Comparison of ENCODE assay signal across 29 cellular contexts in the genomic region with DNA sequence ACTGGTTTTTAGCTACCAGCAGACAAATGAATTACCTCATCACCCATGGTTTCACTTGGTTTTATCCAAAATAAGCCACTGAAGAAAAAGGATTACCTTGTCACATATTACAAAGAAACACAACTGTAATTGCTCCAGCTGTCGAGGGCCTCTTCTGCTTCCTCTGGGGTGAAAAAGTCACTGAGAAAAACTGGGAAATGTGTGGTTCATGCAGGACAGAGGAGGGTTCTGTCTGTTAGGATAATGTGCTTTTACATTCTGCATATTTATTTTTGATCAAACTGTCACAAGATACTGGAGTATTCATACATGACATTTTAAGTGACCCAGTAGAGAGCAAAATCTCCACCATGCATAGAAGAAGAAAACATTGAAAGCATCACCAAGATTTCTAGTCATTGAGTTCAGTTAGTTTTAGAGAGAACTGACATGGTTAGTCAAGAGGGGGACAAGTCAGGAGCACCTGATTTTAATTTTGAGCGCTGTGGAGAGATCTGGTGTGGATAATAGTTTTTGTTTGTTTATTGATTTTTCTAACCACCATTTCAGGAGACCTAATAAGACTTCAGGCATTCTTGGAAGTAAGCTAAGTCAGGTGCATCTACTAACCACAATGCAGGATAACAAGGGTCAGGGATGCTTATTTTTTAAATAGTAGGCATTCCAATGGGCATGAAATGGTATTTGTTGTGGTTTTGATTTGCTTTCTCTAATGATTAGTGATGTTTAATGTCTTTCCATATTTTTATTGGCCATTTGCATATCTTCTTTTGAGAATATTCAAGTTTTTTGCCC.
"Had no signal": no experiment of that assay in that cellular context is flagged by ENCODE, and none has a peak within 500 bp of the region (broad histone marks: within the 10 kb centered on the region; RNA-seq: fewer than 3 reads in every experiment).

No MANE protein-coding gene starts in this region.

- FAIRE-seq: keratinocyte had no signal

- H3K4me1 Mint-ChIP-seq: naive thymus-derived CD4-positive, alpha-beta T cell had no signal

- H3K36me3 Mint-ChIP-seq: activated naive CD8-positive, alpha-beta T cell; brain; naive thymus-derived CD4-positive, alpha-beta T cell had no signal

- H3K4me1 ChIP-seq: adrenal gland, spleen had no signal

- H3K4me2 ChIP-seq: hepatocyte had no signal

- H3K27ac ChIP-seq: adrenal gland, cardiac muscle cell, gastroesophageal sphincter, hepatocyte, spleen, upper lobe of right lung, WERI-Rb-1 had no signal

- ATAC-seq: activated CD4-positive, CD25-positive, alpha-beta regulatory T cell treated with anti-CD3 and anti-CD28 coated beads, Interleukin-2, amount 50 U/mL, for 24 hours; gastroesophageal sphincter; left cardiac atrium; naive thymus-derived CD4-positive, alpha-beta T cell; right cardiac atrium; upper lobe of right lung had no signal

- H3K9me3 ChIP-seq: adrenal gland, gastroesophageal sphincter, spleen, thoracic aorta, upper lobe of right lung had no signal

- H3K4me3 Mint-ChIP-seq: activated naive CD8-positive, alpha-beta T cell; naive thymus-derived CD4-positive, alpha-beta T cell; stimulated activated naive CD8-positive, alpha-beta T cell treated with anti-CD3 and anti-CD28 coated beads, Interleukin-15, Interleukin-2, amounts not matched to agents 100 ng/mL and 50 ng/mL, for 24 hours had no signal

- H2AFZ ChIP-seq: hepatocyte had no signal

- H3K27me3 ChIP-seq: adrenal gland, cardiac muscle cell, dorsolateral prefrontal cortex, gastroesophageal sphincter, hepatocyte, spleen, upper lobe of right lung had no signal

- DNase-seq: activated CD4-positive, alpha-beta T cell treated with anti-CD3 and anti-CD28 coated beads for 48 hours; activated CD4-positive, alpha-beta T cell treated with anti-CD3 and anti-CD28 coated beads, Interleukin-2, amount 50 U/mL, for 48 hours; activated CD8-positive, alpha-beta memory T cell treated with anti-CD3 and anti-CD28 coated beads for 24 hours; activated effector memory CD4-positive, alpha-beta T cell treated with Interleukin-2 at 50 U/mL for 16 hours; activated naive CD4-positive, alpha-beta T cell treated with Interleukin-2 at 50 U/mL for 16 hours; adrenal gland; aorta; cerebellar nuclear complex; dorsolateral prefrontal cortex; effector memory CD4-positive, alpha-beta T cell; left cardiac atrium; mammary epithelial cell; naive thymus-derived CD4-positive, alpha-beta T cell; posterior cingulate gyrus; right cardiac atrium; spleen; stimulated activated CD4-positive, alpha-beta T cell treated with anti-CD3 and anti-CD28 coated beads, Interleukin-2, amount 100 ng/mL, for 48 hours; upper lobe of right lung; WERI-Rb-1 had no signal

- H3K79me2 ChIP-seq: hepatocyte had no signal

- H3K27ac Mint-ChIP-seq: activated naive CD8-positive, alpha-beta T cell; naive thymus-derived CD4-positive, alpha-beta T cell; stimulated activated naive CD8-positive, alpha-beta T cell treated with anti-CD3 and anti-CD28 coated beads, Interleukin-15, Interleukin-2, amounts not matched to agents 100 ng/mL and 50 ng/mL, for 24 hours had no signal

- H3K4me3 ChIP-seq: adrenal gland, cardiac muscle cell, coronary artery, dorsolateral prefrontal cortex, gastroesophageal sphincter, hepatocyte, spleen, thoracic aorta, upper lobe of right lung had no signal

- H3K36me3 ChIP-seq: adrenal gland, cardiac muscle cell, gastroesophageal sphincter, spleen, thoracic aorta, upper lobe of right lung, WERI-Rb-1 had no signal

- H3K9me3 Mint-ChIP-seq: brain; naive thymus-derived CD4-positive, alpha-beta T cell; stimulated activated naive CD8-positive, alpha-beta T cell treated with anti-CD3 and anti-CD28 coated beads, Interleukin-15, Interleukin-2, amounts not matched to agents 100 ng/mL and 50 ng/mL, for 24 hours had no signal
